Comparison of ENCODE assay signal across 8 cellular contexts in the genomic region with DNA sequence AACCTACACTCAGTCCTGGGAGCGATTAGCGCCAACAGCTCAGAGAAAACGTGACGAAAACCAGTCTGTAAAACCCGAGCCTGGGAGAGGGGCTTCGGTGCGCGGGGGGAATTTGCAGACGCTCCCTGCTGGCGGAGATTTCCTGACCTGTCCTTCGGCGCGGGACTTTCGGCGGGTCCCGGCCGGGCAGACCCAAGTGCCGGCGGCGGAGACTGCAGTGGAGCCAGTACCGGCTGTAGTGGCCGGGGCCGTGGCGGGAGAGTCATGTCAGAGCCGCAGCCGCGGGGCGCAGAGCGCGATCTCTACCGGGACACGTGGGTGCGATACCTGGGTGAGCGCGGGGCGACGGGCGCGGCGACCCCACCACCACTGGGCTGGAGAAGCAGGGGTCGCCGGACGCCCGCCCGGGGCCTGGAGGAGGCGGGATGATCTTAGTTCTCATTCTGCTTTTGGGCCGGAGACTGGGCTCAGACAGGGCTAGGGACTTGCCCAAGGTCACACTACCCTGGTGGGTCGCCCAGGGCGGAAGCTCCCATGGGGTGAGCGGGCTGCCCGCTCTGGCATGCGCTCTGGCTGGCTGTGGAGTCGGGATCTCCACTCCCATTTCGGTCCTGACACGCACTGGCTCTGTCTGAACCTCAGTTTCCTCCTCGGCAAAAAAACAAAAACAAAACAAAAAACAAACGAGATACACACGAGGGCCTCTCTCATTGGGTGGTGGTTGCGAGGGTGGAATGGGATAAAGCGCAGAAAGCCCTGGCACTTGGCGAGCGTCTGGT. TPM values are rescaled to one million over a fixed set of nuclear protein-coding genes. Genes with fewer than 3 reads are reported as not detected.
DNase-seq lines count a peak whose midpoint lies in the region; ATAC-seq and TF ChIP-seq lines count a peak whose summit lies in the region.

A gene with protein sequence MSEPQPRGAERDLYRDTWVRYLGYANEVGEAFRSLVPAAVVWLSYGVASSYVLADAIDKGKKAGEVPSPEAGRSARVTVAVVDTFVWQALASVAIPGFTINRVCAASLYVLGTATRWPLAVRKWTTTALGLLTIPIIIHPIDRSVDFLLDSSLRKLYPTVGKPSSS (plus strand): TSS at position 153 of the 779 bp plus-strand sequence. CDS start 112 bp downstream, at position 265.

- TF ChIP-seq EP300 in ovary (IDR thresholded peaks at IDR 0.05) = no peak

- TF ChIP-seq POLR2A in IMR-90 (IDR thresholded peaks at IDR 0.05; ENCODE audit: low read depth, low read length) (peak; percentile 44; the same call in 1 of the 2 replicates), ovary (IDR thresholded peaks at IDR 0.05) (no peak)

- peak within 1 kb of the TSS; percentile 62; the same call in 1 of the 2 replicates for H3K18ac ChIP-seq in IMR-90 (ENCODE audit: low read depth, low read length)

- peaks cover 17 to 40% of the 10 kb centered on the region in 2 experiments; a peak in 3 of 4 replicates for H3K79me1 ChIP-seq in IMR-90 (ENCODE audit: low read depth in 1 of 2, low read length in 2 of 2)

- ATAC-seq in IMR-90 (ENCODE audit: low read depth) = peak; percentile 1; the same call in 1 of the 2 replicates
- ATAC-seq in Right ventricle myocardium superior (ENCODE audit: poor library complexity) = peak; percentile 24
- ATAC-seq in HG02852 (IDR thresholded peaks at IDR 0.05; ENCODE audit: unreplicated experiment) = no peak

- H3K4me3 ChIP-seq in IMR-90 (ENCODE audit: insufficient read depth, low read depth, low read length) (peak within 1 kb of the TSS; percentile 73), SJCRH30 (peak within 1 kb of the TSS; percentile 70), ovary (peak within 1 kb of the TSS; percentile 55)

- peak within 1 kb of the TSS; percentile 55 for H3K23ac ChIP-seq in IMR-90 (ENCODE audit: low read depth, low read length)

- H3K27me3 ChIP-seq in IMR-90 (ENCODE audit: control insufficient read depth, insufficient read depth, low read length) (no peaks in the 10 kb centered on the region), SJCRH30 (no peaks in the 10 kb centered on the region), ovary (no peaks in the 10 kb centered on the region)

- H3K14ac ChIP-seq in IMR-90 (replicated peaks; ENCODE audit: low read depth, low read length) = peak within 1 kb of the TSS; percentile 88

- H2AFZ ChIP-seq in IMR-90 (replicated peaks; ENCODE audit: low read length, poor library complexity) = peak within 1 kb of the TSS; percentile 96

- 0 out of 2 replicates have a peak, but pooled peaks have one; percentile 3 for TF ChIP-seq RAD21 in IMR-90 (IDR thresholded peaks at IDR 0.05; ENCODE audit: low read length)

- H2BK15ac ChIP-seq in IMR-90 (ENCODE audit: low read depth, low read length) = peak within 1 kb of the TSS; percentile 40; the same call in 1 of the 3 replicates

- peaks cover 9% of the 10 kb centered on the region for H3K36me3 ChIP-seq in IMR-90 (ENCODE audit: control insufficient read depth, insufficient read depth, low read length)
- H3K36me3 ChIP-seq in SJCRH30 = no peaks in the 10 kb centered on the region
- no peaks in the 10 kb centered on the region for H3K36me3 ChIP-seq in ovary

- H3K9ac ChIP-seq in IMR-90 (ENCODE audit: low read depth, low read length) = peak within 1 kb of the TSS; percentile 94

- dilution Hi-C loops in IMR-90 (cut with HindIII; ENCODE audit: low sequenced_read_pairs, unreplicated experiment) = no loop called here

- H2BK20ac ChIP-seq in IMR-90 (ENCODE audit: low read depth, low read length) = peak within 1 kb of the TSS; percentile 72

- H3K27ac ChIP-seq in IMR-90 (ENCODE audit: insufficient read depth, low read length) (peak within 1 kb of the TSS; percentile 87), SJCRH30 (peak within 1 kb of the TSS; percentile 38), ovary (peak within 1 kb of the TSS; percentile 37 to 97)

- peaks cover 13% of the 10 kb centered on the region for H3K9me1 ChIP-seq in IMR-90 (ENCODE audit: insufficient read depth, low read length)

- H3K4me1 Mint-ChIP-seq in activated naive CD8-positive, alpha-beta T cell treated with anti-CD3 and anti-CD28 coated beads for 36 hours = peaks cover 42% of the 10 kb centered on the region

- CTCF ChIA-PET in IMR-90 (lab: Yijun Ruan, JAX) = interaction anchor here (0.7 to 1.2 kb wide), 3 partner anchors 9 to 35 kb away, joined by 3 to 5 read pairs (median 4); no protein-coding TSS in a partner anchor

- peak within 1 kb of the TSS; percentile 89 for H3K4ac ChIP-seq in IMR-90 (ENCODE audit: low read depth, low read length)

- H4K5ac ChIP-seq in IMR-90 (ENCODE audit: low read depth, low read length) = peak within 1 kb of the TSS; percentile 87

- H3K4me3 Mint-ChIP-seq in activated naive CD8-positive, alpha-beta T cell treated with anti-CD3 and anti-CD28 coated beads for 36 hours = peak within 1 kb of the TSS; percentile 91

- POLR2A ChIA-PET in IMR-90 (lab: Charles Lee; ENCODE audit: unreplicated experiment) = interaction anchor here (0.6 kb wide), 1 partner anchor 51 kb away, joined by 7 read pairs; no protein-coding TSS in a partner anchor

- H3K9me3 Mint-ChIP-seq in activated naive CD8-positive, alpha-beta T cell treated with anti-CD3 and anti-CD28 coated beads for 36 hours = no peaks in the 10 kb centered on the region

- H3K4me2 ChIP-seq in IMR-90 (ENCODE audit: low read depth, low read length) = peak within 1 kb of the TSS; percentile 93

- BruUV-seq in IMR-90 (replicated peaks; lab: Mats Ljungman, UMichigan) = no TSS peak

- TF ChIP-seq CTCF in IMR-90 (conservative IDR thresholded peaks at IDR 0.05; ENCODE audit: low read depth, low read length) (0 out of 2 replicates have a peak, but pooled peaks have one; percentile 1), ovary (IDR thresholded peaks at IDR 0.05) (no peak)

- H3K9me3 ChIP-seq in IMR-90 (ENCODE audit: control insufficient read depth, insufficient read depth, low read length) = no peaks in the 10 kb centered on the region
- H3K9me3 ChIP-seq in SJCRH30 (replicated peaks) = no peaks in the 10 kb centered on the region
- no peaks in the 10 kb centered on the region for H3K9me3 ChIP-seq in ovary

- 1% methylated on average over 23 of the region's 62 CpGs; no CpG with 5 or more reads in 1 of the 2 experiments for WGBS in IMR-90 (ENCODE audit: extremely low coverage in 2 of 2, insufficient read length in 1 of 2), 2 experiments
- WGBS in ovary, 3 donors = 2 to 4% (median 2%) methylated on average over 42 to 62 of the region's 62 CpGs

- peak within 1 kb of the TSS; percentile 67 for H4K91ac ChIP-seq in IMR-90 (ENCODE audit: insufficient read depth, low read depth, low read length)

- peak within 1 kb of the TSS; percentile 86 for H3K56ac ChIP-seq in IMR-90 (ENCODE audit: extremely low read depth, insufficient read depth, low read length)

- in situ Hi-C loops in IMR-90 (cut with MboI; ENCODE audit: low sequenced_read_pairs) = no loop called here

- peak within 1 kb of the TSS; percentile 69 for H2BK5ac ChIP-seq in IMR-90 (ENCODE audit: low read depth, low read length, poor library complexity, severe bottlenecking)

- peak within 1 kb of the TSS; percentile 100 for H2AK9ac ChIP-seq in IMR-90 (replicated peaks; ENCODE audit: low read depth, low read length, poor library complexity)

- H3K27me3 Mint-ChIP-seq in activated naive CD8-positive, alpha-beta T cell treated with anti-CD3 and anti-CD28 coated beads for 36 hours = no peaks in the 10 kb centered on the region

- no peaks in the 10 kb centered on the region for H4K20me1 ChIP-seq in IMR-90 (ENCODE audit: insufficient read depth, low read length)

- intact Hi-C loops in IMR-90 (cut with micrococcal nuclease) (no loop called here), Right ventricle myocardium superior (cut with DNase I) (no loop called here), ovary (cut with DNase I) (loop anchor here in 1 of 4 donors (10.0 kb wide), 1 partner anchor 169 kb away; the partner anchor contains the start of gene PES1)

- H2AK5ac ChIP-seq in IMR-90 (ENCODE audit: low read depth, low read length) = peak within 1 kb of the TSS; percentile 95

- peaks cover 39% of the 10 kb centered on the region for H3K36me3 Mint-ChIP-seq in activated naive CD8-positive, alpha-beta T cell treated with anti-CD3 and anti-CD28 coated beads for 36 hours

- peak within 1 kb of the TSS; percentile 41 to 90 for H4K8ac ChIP-seq in IMR-90 (ENCODE audit: low read depth in 2 of 2, low read length in 2 of 2)

- H3K4me1 ChIP-seq in IMR-90 (ENCODE audit: control insufficient read depth, insufficient read depth, low read length) (peaks cover 20% of the 10 kb centered on the region), SJCRH30 (peaks cover 14% of the 10 kb centered on the region; the same call in 1 of the 2 replicates), ovary (ENCODE audit: insufficient read depth) (peaks cover 6% of the 10 kb centered on the region)

- H2BK120ac ChIP-seq in IMR-90 (ENCODE audit: low read depth, low read length) = peak within 1 kb of the TSS; percentile 64

- DNase-seq in D341Med (ENCODE audit: low spot score) = peak; percentile 79
- peak; percentile 62 for DNase-seq in IMR-90
- DNase-seq in SJCRH30 = peak; percentile 70 to 80
- peak; percentile 55 for DNase-seq in activated naive CD8-positive, alpha-beta T cell treated with anti-CD3 and anti-CD28 coated beads for 36 hours
- DNase-seq in Right ventricle myocardium superior = peak; percentile 73
- DNase-seq in ovary = peak; percentile 68 to 77 (median 71)
- DNase-seq in hippocampal formation (lab: John Stamatoyannopoulos, UW) = no peak

- H3K27ac Mint-ChIP-seq in activated naive CD8-positive, alpha-beta T cell treated with anti-CD3 and anti-CD28 coated beads for 36 hours = peak within 1 kb of the TSS; percentile 97

TF ChIP-seq in IMR-90, 13 proteins besides CTCF, POLR2A, EP300 and RAD21 (continues in another document):
- TF ChIP-seq CHD1 (IDR thresholded peaks at IDR 0.05; ENCODE audit: low read depth, low read length) = no peak; the same call in 1 of the 2 replicates
- TF ChIP-seq, protein P1, sequence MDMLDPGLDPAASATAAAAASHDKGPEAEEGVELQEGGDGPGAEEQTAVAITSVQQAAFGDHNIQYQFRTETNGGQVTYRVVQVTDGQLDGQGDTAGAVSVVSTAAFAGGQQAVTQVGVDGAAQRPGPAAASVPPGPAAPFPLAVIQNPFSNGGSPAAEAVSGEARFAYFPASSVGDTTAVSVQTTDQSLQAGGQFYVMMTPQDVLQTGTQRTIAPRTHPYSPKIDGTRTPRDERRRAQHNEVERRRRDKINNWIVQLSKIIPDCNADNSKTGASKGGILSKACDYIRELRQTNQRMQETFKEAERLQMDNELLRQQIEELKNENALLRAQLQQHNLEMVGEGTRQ (IDR thresholded peaks at IDR 0.05; ENCODE audit: low read depth, low read length) = no peak
- TF ChIP-seq BHLHE40 (IDR thresholded peaks at IDR 0.05; ENCODE audit: low read depth, low read length) = peak; percentile 68; the same call in 1 of the 2 replicates

RNA-seq across cellular contexts. Expression of the gene that starts here (rescaled TPM):
- 5.6 and 7.3 TPM in 2 replicates for total RNA-seq in IMR-90 (2012; rRNA removed)
- 7.7 and 8.1 TPM in 2 replicates for polyA plus RNA-seq in IMR-90 (2012; rRNA removed)
- polyA plus RNA-seq in IMR-90 (2012; cell fraction: cytosol; rRNA removed) = 26.6 and 29.1 TPM in 2 replicates
- 10.3 and 20.5 TPM in 2 replicates for polyA plus RNA-seq in IMR-90 (2012; cell fraction: nucleus; rRNA removed; ENCODE audit: low replicate concordance)
- 19.6 and 25.5 TPM in 2 replicates for total RNA-seq in SJCRH30 (2014; rRNA removed; shearing (Covaris generic))
- total RNA-seq in activated naive CD8-positive, alpha-beta T cell treated with anti-CD3 and anti-CD28 coated beads for 36 hours = 100 to 1,000 TPM; 109 to 114 TPM
- 15.1 TPM for total RNA-seq in Right ventricle myocardium superior
- total RNA-seq in ovary = 10 to 100 TPM in 1 of 7 donors, 1 to 10 TPM in 6; 1.7 to 10.9 (median 7.1) TPM
- polyA plus RNA-seq in ovary = 1 to 10 TPM; 3.8 to 4.0 TPM

Comparison
In these comparisons a context has a peak if more than half of its experiments do, and no peak if none do; other contexts are left out.
1. DNase-seq: peak in D341Med (single experiment), IMR-90 (single experiment), SJCRH30 (2 of 2), activated naive CD8-positive, alpha-beta T cell treated with anti-CD3 and anti-CD28 coated beads for 36 hours (single experiment), Right ventricle myocardium superior (single experiment) and ovary (5 of 5); none in hippocampal formation (0 of 2).
2. Peak in every context shown above with its lines, with median percentiles within 50 percentile points of each other: H3K27ac ChIP-seq and H3K4me3 ChIP-seq.